Comparison of ENCODE assay signal across 18 cellular contexts in the genomic region with DNA sequence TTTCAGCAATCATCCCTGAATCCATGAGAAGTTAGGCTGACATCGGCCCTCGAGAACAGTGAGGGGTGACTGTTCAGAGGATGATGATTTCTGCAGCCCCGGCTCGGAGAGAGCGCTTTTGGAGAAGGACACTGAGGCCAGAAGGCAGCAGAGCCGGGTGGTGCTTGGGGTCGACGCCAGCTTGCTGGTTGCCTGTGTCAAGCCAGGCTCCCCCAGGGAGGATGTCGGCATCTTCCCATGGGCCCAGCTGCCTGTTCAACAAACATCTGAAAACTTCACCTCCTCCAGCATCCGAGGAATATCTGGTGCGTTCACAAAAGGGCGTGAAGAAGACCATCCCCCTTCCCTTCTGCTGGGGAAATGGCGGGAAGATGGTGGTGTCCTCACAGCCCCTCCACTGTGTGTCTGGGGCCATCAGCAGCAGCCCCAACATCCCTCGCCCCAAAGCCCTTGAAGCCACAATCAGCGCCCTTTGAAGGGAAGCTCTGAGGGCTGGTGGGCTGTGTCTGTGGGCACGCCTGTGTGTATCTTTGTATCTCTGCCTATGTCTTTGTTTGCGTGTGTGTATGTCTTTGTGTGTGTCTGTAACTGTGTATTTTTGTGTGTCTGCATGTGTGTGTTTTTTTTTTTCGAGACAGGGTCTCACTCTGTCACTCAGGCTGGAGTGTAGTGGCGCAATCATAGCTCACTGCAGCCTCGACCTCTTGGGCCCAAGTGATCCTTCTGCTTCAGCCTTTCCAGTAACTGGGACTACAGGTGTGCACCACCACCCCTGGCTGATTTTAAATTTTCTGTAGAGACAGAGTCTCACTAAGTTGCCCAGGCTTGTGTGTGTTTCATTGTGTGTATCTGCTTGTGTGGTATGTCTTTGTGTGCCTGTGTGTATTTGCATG.
"Had no signal": no experiment of that assay in that cellular context is flagged by ENCODE, and none has a peak within 500 bp of the region (broad histone marks: within the 10 kb centered on the region; RNA-seq: fewer than 3 reads in every experiment).

No MANE protein-coding gene starts in this region.

- H3K4me1 ChIP-seq: prostate gland had no signal

- H3K4me1 Mint-ChIP-seq: activated CD4-positive, alpha-beta T cell treated with anti-CD3 and anti-CD28 coated beads for 36 hours; naive B cell; stimulated activated naive CD8-positive, alpha-beta T cell treated with anti-CD3 and anti-CD28 coated beads, Interleukin-15, amount 100 ng/mL, for 72 hours had no signal

- DNase-seq: activated CD4-positive, alpha-beta T cell treated with anti-CD3 and anti-CD28 coated beads for 36 hours; activated CD4-positive, alpha-beta T cell treated with anti-CD3 and anti-CD28 coated beads, Interleukin-2, amount 50 U/mL, for 48 hours; dorsolateral prefrontal cortex; erythroblast; heart right ventricle; naive B cell; occipital lobe; stimulated activated CD4-positive, alpha-beta T cell treated with anti-CD3 and anti-CD28 coated beads, Interleukin-15, amount 100 ng/mL, for 24 hours; stimulated activated CD4-positive, alpha-beta T cell treated with anti-CD3 and anti-CD28 coated beads, Interleukin-4, amount 100 ng/mL, for 1 hour; stimulated activated naive CD8-positive, alpha-beta T cell treated with anti-CD3 and anti-CD28 coated beads, Interleukin-15, amount 100 ng/mL, for 72 hours; transverse colon had no signal

- H3K4me3 Mint-ChIP-seq: activated CD4-positive, alpha-beta T cell treated with anti-CD3 and anti-CD28 coated beads for 36 hours; activated naive CD8-positive, alpha-beta T cell; naive B cell; stimulated activated naive CD8-positive, alpha-beta T cell treated with anti-CD3 and anti-CD28 coated beads, Interleukin-15, amount 100 ng/mL, for 72 hours had no signal

- H3K4me3 ChIP-seq: dorsolateral prefrontal cortex, heart right ventricle, left lung, prostate gland, right atrium auricular region, skin epidermis, suprapubic skin, transverse colon, vagina had no signal

- H3K9me3 ChIP-seq: prostate gland had no signal

- H3K27ac Mint-ChIP-seq: activated CD4-positive, alpha-beta T cell treated with anti-CD3 and anti-CD28 coated beads for 36 hours; naive B cell had no signal

- H3K36me3 ChIP-seq: left lung, prostate gland, right atrium auricular region, transverse colon had no signal

- H3K27me3 Mint-ChIP-seq: activated naive CD8-positive, alpha-beta T cell had no signal

- H3K27ac ChIP-seq: dorsolateral prefrontal cortex, heart right ventricle, left lung, prostate gland, right atrium auricular region, skin epidermis, suprapubic skin, transverse colon, vagina had no signal

- ATAC-seq: activated CD4-positive, alpha-beta T cell treated with anti-CD3 and anti-CD28 coated beads for 36 hours; heart right ventricle; left lung; stimulated activated naive CD8-positive, alpha-beta T cell treated with anti-CD3 and anti-CD28 coated beads, Interleukin-15, amount 100 ng/mL, for 72 hours had no signal

- H3K27me3 ChIP-seq: dorsolateral prefrontal cortex, heart right ventricle, left lung, right atrium auricular region, suprapubic skin, transverse colon, vagina had no signal
